Comparison of ENCODE assay signal across 11 cellular contexts in genomic region chr12:121288158-121288848, GRCh38. TPM values are rescaled to one million over a fixed set of nuclear protein-coding genes. Genes with fewer than 3 reads are reported as not detected.
DNase-seq lines count a peak whose midpoint lies in the region; ATAC-seq and TF ChIP-seq lines count a peak whose summit lies in the region.
"Had no signal": no experiment of that assay in that cellular context is flagged by ENCODE, and none has a peak within 500 bp of the region (broad histone marks: within the 10 kb centered on the region; RNA-seq: fewer than 3 reads in every experiment).

No MANE protein-coding gene starts in this region.

- no peak for DNase-seq in left ventricle myocardium inferior
- no peak for DNase-seq in cardiac septum (ENCODE audit: low spot score)
- no peak for DNase-seq in activated B cell treated with CpG ODN at 0.5 μM for 24 hours
- no peak for DNase-seq in mucosa of descending colon
- no peak for DNase-seq in vagina (ENCODE audit: extremely low spot score in 2 of 2)
- DNase-seq in left lobe of liver (ENCODE audit: low spot score) = no peak
- DNase-seq in transverse colon = no peak
- no peak for DNase-seq in activated CD4-positive, alpha-beta T cell treated with anti-CD3 and anti-CD28 coated beads, Interleukin-2, amount 50 U/mL, for 4 hours
- DNase-seq: cerebellar nuclear complex, NCI-H1048, NCI-H446 had no signal

- H3K27me3 Mint-ChIP-seq in activated B cell treated with CpG ODN at 0.5 μM for 24 hours = no peaks in the 10 kb centered on the region

- peak overlapping the region; percentile 30 for H3K27ac Mint-ChIP-seq in activated B cell treated with CpG ODN at 0.5 μM for 24 hours

- intact Hi-C loops in left ventricle myocardium inferior (cut with micrococcal nuclease) (no loop called here), cardiac septum (cut with DNase I) (no loop called here), activated B cell treated with CpG ODN at 0.5 μM for 24 hours (cut with micrococcal nuclease) (no loop called here), mucosa of descending colon (cut with DNase I, micrococcal nuclease) (no loop called here), vagina (cut with DNase I) (no loop called here), transverse colon (cut with DNase I; ENCODE audit: low total_unique reads) (no loop called here)

- H3K4me1 ChIP-seq in left ventricle myocardium inferior (peaks cover 46% of the 10 kb centered on the region), mucosa of descending colon (ENCODE audit: low read depth) (no peaks in the 10 kb centered on the region), vagina (peaks cover 46% of the 10 kb centered on the region), transverse colon (peaks cover 0 to 9% (median 0%) of the 10 kb centered on the region in 4 donors)

- TF ChIP-seq EP300 in transverse colon (IDR thresholded peaks at IDR 0.05; ENCODE audit: low read depth) = no peak

- H3K9me3 ChIP-seq in left ventricle myocardium inferior (replicated peaks) (no peaks in the 10 kb centered on the region), mucosa of descending colon (no peaks in the 10 kb centered on the region), vagina (no peaks in the 10 kb centered on the region), transverse colon (no peaks in the 10 kb centered on the region)

- no peak overlapping the region for H3K4me3 ChIP-seq in left ventricle myocardium inferior
- H3K4me3 ChIP-seq in mucosa of descending colon = no peak overlapping the region
- H3K4me3 ChIP-seq in vagina = no peak overlapping the region
- no peak overlapping the region for H3K4me3 ChIP-seq in transverse colon

- peak; percentile 56 for ATAC-seq in activated B cell treated with CpG ODN at 0.5 μM for 24 hours (ENCODE audit: low read depth)
- ATAC-seq in mucosa of descending colon = peak; percentile 35
- no peak for ATAC-seq in left lobe of liver

- CTCF ChIA-PET in activated B cell treated with CpG ODN at 0.5 μM for 24 hours (lab: Charles Lee) = no interaction called here

- no peaks in the 10 kb centered on the region for H3K9me3 Mint-ChIP-seq in activated B cell treated with CpG ODN at 0.5 μM for 24 hours

- H3K36me3 Mint-ChIP-seq in activated B cell treated with CpG ODN at 0.5 μM for 24 hours (ENCODE audit: low read depth) = peaks cover 12% of the 10 kb centered on the region

- POLR2A ChIA-PET in activated B cell treated with CpG ODN at 0.5 μM for 24 hours (lab: Charles Lee) = interaction anchor here (0.6 to 0.9 kb wide), 3 partner anchors 94 to 398 kb away, joined by 4 to 9 read pairs (median 6); no protein-coding TSS in a partner anchor

- in situ Hi-C loops in transverse colon (cut with MboI; ENCODE audit: low pct_ligation_motif_present in 1 of 4, low pct_unique_long_range_greater_than_20kb in 1 of 4, low sequenced_read_pairs in 3 of 4) = no loop called here

- peaks cover 22% of the 10 kb centered on the region for H3K4me1 Mint-ChIP-seq in activated B cell treated with CpG ODN at 0.5 μM for 24 hours

- H3K36me3 ChIP-seq in left ventricle myocardium inferior (peaks cover 11% of the 10 kb centered on the region), mucosa of descending colon (ENCODE audit: low read depth) (no peaks in the 10 kb centered on the region), vagina (peaks cover 0 to 6% of the 10 kb centered on the region in 2 donors), transverse colon (peaks cover 0 to 4% (median 0%) of the 10 kb centered on the region in 4 donors)

- no peaks in the 10 kb centered on the region for H3K27me3 ChIP-seq in left ventricle myocardium inferior (ENCODE audit: low read depth)
- H3K27me3 ChIP-seq in vagina = no peaks in the 10 kb centered on the region
- no peaks in the 10 kb centered on the region for H3K27me3 ChIP-seq in transverse colon

- no peak for TF ChIP-seq CTCF in left ventricle myocardium inferior (IDR thresholded peaks at IDR 0.05; ENCODE audit: borderline replicate concordance)
- no peak for TF ChIP-seq CTCF in activated B cell treated with CpG ODN at 0.5 μM for 24 hours (IDR thresholded peaks at IDR 0.05)
- TF ChIP-seq CTCF in mucosa of descending colon (IDR thresholded peaks at IDR 0.05) = no peak
- TF ChIP-seq CTCF in vagina (IDR thresholded peaks at IDR 0.05) = no peak
- TF ChIP-seq CTCF in transverse colon (IDR thresholded peaks at IDR 0.05) = no peak

- WGBS in transverse colon (ENCODE audit: low coverage in 1 of 2), 2 donors = 48 to 55% methylated on average over 6 to 10 of the region's 10 CpGs

- H3K4me3 Mint-ChIP-seq in activated B cell treated with CpG ODN at 0.5 μM for 24 hours = no peak overlapping the region

- TF ChIP-seq POLR2A in vagina (IDR thresholded peaks at IDR 0.05) = no peak
- TF ChIP-seq POLR2A in transverse colon (IDR thresholded peaks at IDR 0.05) = no peak

- H3K27ac ChIP-seq in left ventricle myocardium inferior (replicated peaks) (peak overlapping the region; percentile 57), vagina (peak overlapping the region; percentile 70), transverse colon (peak overlapping the region in 2 of 4 donors; percentile 17 to 33)

RNA-seq across cellular contexts. Expression of gene CAMKK2, which starts 8.2 kb away (rescaled TPM):
- total RNA-seq in left ventricle myocardium inferior (13.3 TPM), cardiac septum (17.8 TPM), activated B cell treated with CpG ODN at 0.5 μM for 24 hours (19.3 and 20.5 TPM in 2 replicates), mucosa of descending colon (10 to 100 TPM; 44.0 to 57.1 (median 47.3) TPM), vagina (32.7 TPM), left lobe of liver (28.8 TPM), transverse colon (100 to 1,000 TPM in 1 of 4 donors, 10 to 100 TPM in 3; 17.5 to 155 (median 47.7) TPM)
